Comparison of ENCODE assay signal across 13 cellular contexts in genomic region chr12:4997939-4998338, GRCh38. TPM values are rescaled to one million over a fixed set of nuclear protein-coding genes. Genes with fewer than 3 reads are reported as not detected.
DNase-seq lines count a peak whose midpoint lies in the region; FAIRE-seq and TF ChIP-seq lines count a peak whose summit lies in the region.
"Had no signal": no experiment of that assay in that cellular context is flagged by ENCODE, and none has a peak within 500 bp of the region (broad histone marks: within the 10 kb centered on the region; RNA-seq: fewer than 3 reads in every experiment).

No MANE protein-coding gene starts in this region.

- in situ Hi-C loops in ACHN (cut with HindIII; ENCODE audit: low pct_ligation_motif_present, low pct_unique_long_range_greater_than_20kb, low sequenced_read_pairs): no loop called here

- H3K27ac ChIP-seq in small intestine (ENCODE audit: low read depth in 1 of 2, low read length in 1 of 2): no peak overlapping the region

- CTCF ChIA-PET in GM10248 (lab: Yijun Ruan, JAX): interaction anchor here (1.2 to 15.6 kb wide), 3 partner anchors 12 to 138 kb away, joined by 3 to 198 read pairs (median 4); no protein-coding TSS in a partner anchor

- DNase-seq in ACHN (peak; percentile 90), LoVo (ENCODE audit: low spot score) (peak; percentile 35), cerebellar cortex (ENCODE audit: low spot score) (peak; percentile 60), kidney tubule cell (ENCODE audit: low spot score) (peak; percentile 91), NCI-H2081 (lab: John Stamatoyannopoulos, UW) (no peak), small intestine (no peak), NCI-H82 treated with DMSO at 0.1 percent for 48 hours (lab: John Stamatoyannopoulos, UW; ENCODE audit: unreplicated experiment) (no peak), GM10248 (ENCODE audit: extremely low spot score) (no peak)
- DNase-seq: CD4-positive, CD25-positive, alpha-beta regulatory T cell; natural killer cell; NCI-H2081 treated with DMSO at 0.1 percent for 48 hours; stimulated activated CD8-positive, alpha-beta memory T cell treated with anti-CD3 and anti-CD28 coated beads, Interleukin-4, amount 100 ng/mL, for 48 hours had no signal

- POLR2A ChIA-PET in GM10248 (lab: Yijun Ruan, JAX): no interaction called here

- no peaks in the 10 kb centered on the region for H3K4me1 ChIP-seq in small intestine (ENCODE audit: control insufficient read depth in 2 of 2, insufficient read depth in 1 of 2, low read depth in 1 of 2, low read length in 1 of 2)

- no peaks in the 10 kb centered on the region for H3K9me3 ChIP-seq in small intestine (ENCODE audit: control insufficient read depth, low read depth)

- 51 to 68% (median 60%) methylated on average over 7 of the region's 7 CpGs for WGBS in small intestine, 3 donors

- no peak for FAIRE-seq in small intestine (lab: Jason Lieb, UNC)
- FAIRE-seq: colon had no signal

- no peak for TF ChIP-seq CTCF in GM10248 (IDR thresholded peaks at IDR 0.05; ENCODE audit: control extremely low read depth, extremely low read depth, low read depth, missing control alignments)

- H3K27me3 ChIP-seq in small intestine (ENCODE audit: control insufficient read depth in 2 of 2, insufficient read depth in 2 of 2, low read length in 2 of 2): peaks cover 0 to 6% of the 10 kb centered on the region in 2 donors

- H3K36me3 ChIP-seq in small intestine (ENCODE audit: control insufficient read depth in 2 of 2, insufficient read depth in 2 of 2, low read length in 2 of 2): no peaks in the 10 kb centered on the region

- no peak overlapping the region for H3K4me3 ChIP-seq in small intestine (ENCODE audit: low read depth in 1 of 2, low read length in 2 of 2)

RNA-seq across cellular contexts. Expression of gene KCNA5, which starts 45.7 kb away (rescaled TPM):
- 1 to 10 TPM in 1 of 3 donors, not detected in 2; 3.1 TPM for polyA plus RNA-seq in small intestine
- polyA plus RNA-seq: CD4-positive, CD25-positive, alpha-beta regulatory T cell had no signal

Comparison
In these comparisons a context has a peak if more than half of its experiments do, and no peak if none do; other contexts are left out.
1. DNase-seq: peak in ACHN (single experiment), LoVo (single experiment), cerebellar cortex (single experiment) and kidney tubule cell (single experiment); none in NCI-H2081 (0 of 2), small intestine (single experiment), NCI-H82 treated with DMSO at 0.1 percent for 48 hours (single experiment) and GM10248 (single experiment).